In the genomic region with DNA sequence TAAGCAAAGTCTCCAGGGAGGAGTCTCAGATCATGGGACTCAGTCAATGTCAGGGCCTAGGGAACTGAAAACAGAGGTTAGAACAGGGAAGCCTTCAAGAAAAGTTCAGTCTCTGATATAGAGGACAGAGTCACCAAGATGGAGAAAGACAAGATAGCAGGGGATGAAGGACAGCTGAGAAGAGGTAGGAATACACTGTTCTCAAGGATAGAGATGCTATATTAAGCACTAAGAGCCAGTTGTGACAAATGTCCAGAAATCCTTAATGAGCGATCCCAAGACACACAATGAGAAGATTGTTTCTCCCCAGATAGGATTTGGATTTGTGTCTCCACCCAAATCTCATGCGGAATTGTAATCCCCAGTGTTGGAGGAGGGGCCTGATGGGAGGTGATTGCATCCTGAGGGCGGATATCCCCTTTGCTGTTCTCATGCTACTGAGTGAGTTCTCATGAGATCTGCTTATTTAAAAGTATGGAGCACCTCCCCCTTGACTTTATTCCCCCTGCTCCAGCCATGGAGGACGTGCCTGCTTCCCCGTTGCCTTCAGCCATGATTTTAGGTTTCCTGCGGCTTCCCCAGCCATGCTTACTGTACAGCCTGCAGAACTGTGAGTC, we compare ENCODE assay signal across 20 cellular contexts.
A peak's percentile ranks its signal among the peaks of the same experiment; 100 is the strongest.
DNase-seq lines count a peak whose midpoint lies in the region; ATAC-seq and TF ChIP-seq lines count a peak whose summit lies in the region.
"Had no signal": no experiment of that assay in that cellular context is flagged by ENCODE, and none has a peak within 500 bp of the region (broad histone marks: within the 10 kb centered on the region; RNA-seq: fewer than 3 reads in every experiment).

No MANE protein-coding gene starts in this region.

- H2BK5ac ChIP-seq in mesendoderm (ENCODE audit: low read length) = no peak overlapping the region

- H3K36me3 ChIP-seq in BLaER1 treated with 17β-estradiol and CSF1 and Interleukin-3, amounts not matched to agents 10 nM and 100 nM = no peaks in the 10 kb centered on the region
- H3K36me3 ChIP-seq in HUES6 (ENCODE audit: control insufficient read depth, insufficient read depth, low read length) (peaks cover 66% of the 10 kb centered on the region), WERI-Rb-1 (no peaks in the 10 kb centered on the region), mesendoderm (ENCODE audit: control insufficient read depth, insufficient read depth, low read length) (no peaks in the 10 kb centered on the region)

- no peaks in the 10 kb centered on the region for H3K79me2 ChIP-seq in mesendoderm (ENCODE audit: control insufficient read depth, insufficient read depth, low read length)

- H4K20me1 ChIP-seq in BLaER1 treated with 17β-estradiol and CSF1 and Interleukin-3, amounts not matched to agents 10 nM and 100 nM = no peaks in the 10 kb centered on the region

- H2BK15ac ChIP-seq in mesendoderm (replicated peaks; ENCODE audit: low read depth) = no peak overlapping the region

- no CpG with 5 or more reads among the region's 6 CpGs for WGBS in mesendoderm (ENCODE audit: extremely low coverage, insufficient coverage, low lambda C conversion rate)

- no peak overlapping the region for H3K9ac ChIP-seq in BLaER1 treated with 17β-estradiol and CSF1 and Interleukin-3, amounts not matched to agents 10 nM and 100 nM
- H3K9ac ChIP-seq in HUES6 (ENCODE audit: low read length) (no peak overlapping the region), mesendoderm (ENCODE audit: low read length) (no peak overlapping the region)
- H3K9ac ChIP-seq: GM23248 had no signal

- H3K4me2 ChIP-seq in BLaER1 treated with 17β-estradiol and CSF1 and Interleukin-3, amounts not matched to agents 10 nM and 100 nM = peak overlapping the region in 9 of 11 experiments; percentile 3 to 47 (median 21); a peak in 11 of 22 replicates
- H3K4me2 ChIP-seq in mesendoderm (ENCODE audit: low read length) = no peak overlapping the region

- H3K23ac ChIP-seq in mesendoderm (ENCODE audit: low read length) = no peak overlapping the region

- ATAC-seq in GM18861 (IDR thresholded peaks at IDR 0.05; ENCODE audit: unreplicated experiment) = no peak
- ATAC-seq in HG03135 (IDR thresholded peaks at IDR 0.05; ENCODE audit: unreplicated experiment) = no peak
- ATAC-seq: Right ventricle myocardium inferior had no signal

- H3K4ac ChIP-seq in mesendoderm (ENCODE audit: low read depth, low read length) = no peak overlapping the region

- H3K9me3 ChIP-seq in BLaER1 treated with 17β-estradiol and CSF1 and Interleukin-3, amounts not matched to agents 10 nM and 100 nM (replicated peaks in 1 of 11) = peaks cover 0 to 21% (median 6%) of the 10 kb centered on the region in 11 experiments; a peak in 15 of 22 replicates
- H3K9me3 ChIP-seq in HUES6 (ENCODE audit: control insufficient read depth, insufficient read depth, low read depth, low read length) = 0 out of 2 replicates have a peak, but pooled peaks cover 5% of the 10 kb centered on the region
- H3K9me3 ChIP-seq in WERI-Rb-1 (ENCODE audit: severe bottlenecking) = no peaks in the 10 kb centered on the region
- H3K9me3 ChIP-seq: Caco-2 had no signal

- no peak overlapping the region for H3K27ac ChIP-seq in BLaER1 treated with 17β-estradiol and CSF1 and Interleukin-3, amounts not matched to agents 10 nM and 100 nM
- H3K27ac ChIP-seq in HUES6 (ENCODE audit: low read depth, low read length) (peak overlapping the region; percentile 7; the same call in 1 of the 2 replicates), WERI-Rb-1 (no peak overlapping the region), mesendoderm (ENCODE audit: low read depth, low read length) (no peak overlapping the region)
- H3K27ac ChIP-seq: GM23248 had no signal

- TF ChIP-seq CTCF in WERI-Rb-1 (IDR thresholded peaks at IDR 0.05; ENCODE audit: low read depth, low read length) = no peak

- H3K56ac ChIP-seq in mesendoderm (ENCODE audit: low read length) = no peak overlapping the region

- peaks cover 0 to 24% (median 17%) of the 10 kb centered on the region in 10 experiments; a peak in 10 of 20 replicates for H3K4me1 ChIP-seq in BLaER1 treated with 17β-estradiol and CSF1 and Interleukin-3, amounts not matched to agents 10 nM and 100 nM
- H3K4me1 ChIP-seq in HUES6 (ENCODE audit: control insufficient read depth, insufficient read depth, low read length) = peaks cover 14% of the 10 kb centered on the region
- no peaks in the 10 kb centered on the region for H3K4me1 ChIP-seq in mesendoderm (ENCODE audit: control insufficient read depth, low read depth, low read length)
- H3K4me1 ChIP-seq: Caco-2 had no signal

- no peaks in the 10 kb centered on the region for H3K79me1 ChIP-seq in mesendoderm (ENCODE audit: low read length)

- DNase-seq in WERI-Rb-1 (peak; percentile 38), mesendoderm (peak; percentile 7), SIG-M5 treated with dmso at 0.1 percent for 504 hours (lab: John Stamatoyannopoulos, UW; ENCODE audit: unreplicated experiment) (no peak), SW 1271 (lab: John Stamatoyannopoulos, UW) (no peak)
- DNase-seq: AML-193, Caco-2, DMS 273 treated with DMSO at 0.1 percent for 48 hours, DND-41, GM23248, Kasumi-1, NCI-H1417, NCI-H1694 treated with DMSO at 0.1 percent for 48 hours, NCI-H2081 treated with DMSO at 0.1 percent for 48 hours, NCI-H2171 treated with DMSO at 0.1 percent for 48 hours, NCI-H524 treated with DMSO at 0.1 percent for 48 hours had no signal

- no peak overlapping the region for H3K18ac ChIP-seq in mesendoderm (ENCODE audit: low read length)

- no peak overlapping the region for H3K4me3 ChIP-seq in BLaER1 treated with 17β-estradiol and CSF1 and Interleukin-3, amounts not matched to agents 10 nM and 100 nM
- peak overlapping the region; percentile 24; the same call in 1 of the 2 replicates for H3K4me3 ChIP-seq in HUES6 (ENCODE audit: low read depth, low read length)
- no peak overlapping the region for H3K4me3 ChIP-seq in WERI-Rb-1 (ENCODE audit: low read depth, low read length)
- H3K4me3 ChIP-seq in mesendoderm (ENCODE audit: low read length) = no peak overlapping the region
- H3K4me3 ChIP-seq: GM23248 had no signal

- H4K8ac ChIP-seq in mesendoderm (ENCODE audit: low read depth, low read length) = no peak overlapping the region

- H2BK120ac ChIP-seq in mesendoderm (ENCODE audit: low read depth, low read length) = no peak overlapping the region

- H4K5ac ChIP-seq in mesendoderm (ENCODE audit: low read length) = no peak overlapping the region

- no peak overlapping the region for H2AK5ac ChIP-seq in mesendoderm (ENCODE audit: low read length)

- H3K27me3 ChIP-seq in BLaER1 treated with 17β-estradiol and CSF1 and Interleukin-3, amounts not matched to agents 10 nM and 100 nM = no peaks in the 10 kb centered on the region
- H3K27me3 ChIP-seq in HUES6 (ENCODE audit: control insufficient read depth, insufficient read depth, low read length) = no peaks in the 10 kb centered on the region
- no peaks in the 10 kb centered on the region for H3K27me3 ChIP-seq in WERI-Rb-1 (ENCODE audit: insufficient read depth, low read depth, severe bottlenecking)
- H3K27me3 ChIP-seq in mesendoderm (ENCODE audit: insufficient read depth, low read length, poor library complexity) = no peaks in the 10 kb centered on the region

Comparison
In these comparisons a context has a peak if more than half of its experiments do, and no peak if none do; other contexts are left out.
1. DNase-seq: peak in WERI-Rb-1 (single experiment) and mesendoderm (single experiment); none in SIG-M5 treated with dmso at 0.1 percent for 504 hours (single experiment) and SW 1271 (0 of 2).